ENCODE assay signal across 8 cellular contexts in the genomic region with DNA sequence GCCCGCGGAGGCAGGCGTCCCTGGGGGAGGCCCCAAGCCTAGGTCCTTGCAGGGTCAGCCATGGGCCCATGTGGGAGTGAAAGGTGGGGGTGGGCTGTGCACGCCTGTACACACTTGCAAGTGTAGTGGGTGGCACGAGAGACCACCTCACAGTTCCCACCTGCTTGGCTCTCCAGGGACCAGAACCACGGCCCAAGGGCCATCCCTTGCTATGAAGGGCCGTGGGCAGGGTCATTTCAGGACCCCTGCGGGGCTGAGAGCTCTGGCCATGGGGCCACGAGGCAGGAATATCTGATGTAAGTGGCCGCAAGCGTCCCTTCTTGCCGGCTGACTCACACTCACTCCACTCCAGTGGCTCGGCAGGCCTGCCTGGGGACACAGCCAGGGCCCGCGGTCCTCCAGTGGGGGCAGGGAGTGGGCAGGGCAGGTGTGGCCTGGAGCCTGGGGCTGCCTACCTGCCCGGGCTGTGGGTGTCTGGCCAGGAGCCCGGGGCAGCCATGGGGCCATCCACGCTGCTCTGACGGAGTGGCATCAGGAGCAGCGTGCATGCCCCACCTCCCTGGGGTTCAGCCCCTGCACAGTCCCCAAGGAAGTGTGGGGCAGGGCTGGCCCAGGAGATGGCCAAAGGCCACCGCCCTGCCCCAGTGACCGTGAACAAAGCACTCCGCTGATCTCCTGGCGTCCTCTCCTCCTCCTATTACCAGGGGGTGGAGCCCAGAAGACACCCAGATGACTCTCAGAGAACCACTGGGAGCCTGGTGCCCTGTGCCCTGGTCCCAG. TPM values are rescaled to one million over a fixed set of nuclear protein-coding genes. Genes with fewer than 3 reads are reported as not detected.
A peak's percentile ranks its signal among the peaks of the same experiment; 100 is the strongest.
DNase-seq lines count a peak whose midpoint lies in the region; ATAC-seq and TF ChIP-seq lines count a peak whose summit lies in the region.

No MANE protein-coding gene starts in this region.

- H4K91ac ChIP-seq in neuronal stem cell (ENCODE audit: low read depth, low read length, poor library complexity): peak overlapping the region; percentile 19

- peak overlapping the region; percentile 92 for H2BK12ac ChIP-seq in neuronal stem cell (ENCODE audit: low read length)

- H2BK120ac ChIP-seq in neuronal stem cell (ENCODE audit: low read depth, low read length): peak overlapping the region; percentile 92

- peak overlapping the region; percentile 35 for H3K23ac ChIP-seq in neuronal stem cell (ENCODE audit: low read depth, low read length, poor library complexity)

- H3K9me3 ChIP-seq in neuronal stem cell (replicated peaks in 1 of 2; ENCODE audit: control insufficient read depth in 2 of 2, insufficient read depth in 1 of 2, low read depth in 1 of 2, low read length in 2 of 2): no peaks in the 10 kb centered on the region

- H2AFZ ChIP-seq in neuronal stem cell (ENCODE audit: low read length): peak overlapping the region; percentile 67

- H2BK15ac ChIP-seq in neuronal stem cell (ENCODE audit: low read length): peak overlapping the region; percentile 69

- peak overlapping the region; percentile 23 for H3K4me3 ChIP-seq in AG10803 (ENCODE audit: low read length)
- H3K4me3 ChIP-seq in fibroblast of pulmonary artery (replicated peaks; ENCODE audit: low read depth, low read length): no peak overlapping the region
- H3K4me3 ChIP-seq in neuronal stem cell (ENCODE audit: low read length in 2 of 2): peak overlapping the region in 1 of 2 donors; percentile 60

- H2AK5ac ChIP-seq in neuronal stem cell (ENCODE audit: low read depth, low read length): peak overlapping the region; percentile 94

- peaks cover 5% of the 10 kb centered on the region for H3K79me1 ChIP-seq in neuronal stem cell (ENCODE audit: low read depth, low read length)

- peak; percentile 93 for DNase-seq in AG10803 (ENCODE audit: low read depth)
- DNase-seq in HUDEP-2 (lab: John Stamatoyannopoulos, UW; ENCODE audit: unreplicated experiment in 76 of 76): peak in 68 of 76 experiments; percentile 25 to 91 (median 71)
- DNase-seq in UCSD-AML1 (lab: John Stamatoyannopoulos, UW; ENCODE audit: unreplicated experiment): peak; percentile 40
- peak; percentile 58 for DNase-seq in fibroblast of pulmonary artery (ENCODE audit: low read depth)
- DNase-seq in neuronal stem cell (ENCODE audit: low spot score): no peak
- no peak for DNase-seq in NCI-H2081 treated with DMSO at 0.1 percent for 48 hours (lab: John Stamatoyannopoulos, UW)
- no peak for DNase-seq in NCI-H1436 treated with DMSO at 0.1 percent for 48 hours (lab: John Stamatoyannopoulos, UW)

- H3K36me3 ChIP-seq in neuronal stem cell (replicated peaks in 1 of 2; ENCODE audit: control insufficient read depth in 2 of 2, insufficient read depth in 2 of 2, low read length in 2 of 2): no peaks in the 10 kb centered on the region

- peak overlapping the region; percentile 95 for H2BK5ac ChIP-seq in neuronal stem cell (ENCODE audit: low read length)

- H3K9ac ChIP-seq in neuronal stem cell (ENCODE audit: low read depth, low read length, poor library complexity): peak overlapping the region; percentile 80

- TF ChIP-seq CTCF in AG10803 (conservative IDR thresholded peaks at IDR 0.05; ENCODE audit: low read length) (no peak), fibroblast of pulmonary artery (IDR thresholded peaks at IDR 0.05; ENCODE audit: low read length, missing control alignments) (no peak)

- peak overlapping the region; percentile 96 for H3K18ac ChIP-seq in neuronal stem cell (ENCODE audit: low read length)

- H3K4me2 ChIP-seq in neuronal stem cell (ENCODE audit: insufficient read depth, low read length, poor library complexity, severe bottlenecking): peak overlapping the region; percentile 71

- no peak for ATAC-seq in GM18498 (IDR thresholded peaks at IDR 0.05; ENCODE audit: unreplicated experiment)

- WGBS in neuronal stem cell (ENCODE audit: extremely low coverage in 2 of 2, insufficient read length in 2 of 2, insufficient replicate concordance in 1 of 2), 2 donors: no CpG with 5 or more reads among the region's 24 CpGs

- peak overlapping the region; percentile 99 for H3K27ac ChIP-seq in neuronal stem cell (replicated peaks; ENCODE audit: low read length)

- H4K8ac ChIP-seq in neuronal stem cell (ENCODE audit: low read depth, low read length): no peak overlapping the region

- H3K4me1 ChIP-seq in neuronal stem cell (ENCODE audit: control insufficient read depth in 2 of 2, insufficient read depth in 1 of 2, low read depth in 1 of 2, low read length in 2 of 2): peaks cover 33 to 44% of the 10 kb centered on the region in 2 donors

- no peaks in the 10 kb centered on the region for H3K27me3 ChIP-seq in neuronal stem cell (ENCODE audit: control insufficient read depth in 3 of 3, insufficient read depth in 3 of 3, low read depth in 1 of 3, low read length in 3 of 3)

- peak overlapping the region; percentile 15 for H3K14ac ChIP-seq in neuronal stem cell (ENCODE audit: low read length)

- no peak overlapping the region for H3K4ac ChIP-seq in neuronal stem cell (ENCODE audit: low read length)

RNA-seq across cellular contexts. Expression of gene MKNK2, which starts 8.6 kb away (rescaled TPM):
- 138 TPM for polyA plus RNA-seq in neuronal stem cell (2013, experiment 1 of 2)
- 146 TPM for polyA plus RNA-seq in neuronal stem cell (2013, experiment 2 of 2)

RNA-seq across cellular contexts. Expression of gene MOB3A, which starts 36.5 kb away (rescaled TPM):
- 15.6 TPM for polyA plus RNA-seq in neuronal stem cell (2013, experiment 1 of 2)
- 16.1 TPM for polyA plus RNA-seq in neuronal stem cell (2013, experiment 2 of 2)

RNA-seq across cellular contexts. Expression of gene IZUMO4, which starts 37.1 kb away (rescaled TPM):
- polyA plus RNA-seq in neuronal stem cell (2013, experiment 1 of 2): 2.5 TPM
- polyA plus RNA-seq in neuronal stem cell (2013, experiment 2 of 2): 2.3 TPM

RNA-seq across cellular contexts. Expression of gene BTBD2, which starts 44.1 kb away (rescaled TPM):
- polyA plus RNA-seq in neuronal stem cell (2013, experiment 1 of 2): 148 TPM
- 141 TPM for polyA plus RNA-seq in neuronal stem cell (2013, experiment 2 of 2)

Comparison
In these comparisons a context has a peak if more than half of its experiments do, and no peak if none do; other contexts are left out.
1. DNase-seq: peak in AG10803 (single experiment), HUDEP-2 (68 of 76), UCSD-AML1 (single experiment) and fibroblast of pulmonary artery (single experiment); none in neuronal stem cell (single experiment), NCI-H2081 treated with DMSO at 0.1 percent for 48 hours (single experiment) and NCI-H1436 treated with DMSO at 0.1 percent for 48 hours (single experiment).